Comparison of ENCODE assay signal across 9 cellular contexts in the genomic region with DNA sequence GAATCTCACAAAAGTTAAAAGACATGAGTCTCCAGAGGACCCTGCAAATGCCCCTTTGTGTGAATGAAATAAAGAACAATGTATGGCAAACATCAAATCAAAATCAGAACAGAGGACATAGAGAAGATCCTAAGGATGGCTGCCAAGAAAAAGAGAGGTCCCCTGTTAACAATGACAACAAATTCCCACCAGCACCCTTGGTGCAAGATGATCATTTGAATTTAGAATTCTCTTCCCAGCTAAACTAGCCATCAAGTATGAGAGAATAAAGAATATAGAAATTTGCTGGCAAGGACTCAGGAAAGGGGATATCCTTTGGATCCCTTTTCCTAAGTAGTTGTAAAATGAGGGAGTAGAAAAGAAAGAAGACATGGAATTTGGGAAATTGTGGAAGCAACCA. TPM values are rescaled to one million over a fixed set of nuclear protein-coding genes. Genes with fewer than 3 reads are reported as not detected.
"Had no signal": no experiment of that assay in that cellular context is flagged by ENCODE, and none has a peak within 500 bp of the region (broad histone marks: within the 10 kb centered on the region; RNA-seq: fewer than 3 reads in every experiment).

No MANE protein-coding gene starts in this region.

- H3K9ac ChIP-seq: KMS-11 had no signal

- DNase-seq: IMR-90, KBM-7, KG1 had no signal

- H3K27ac ChIP-seq: HL-60, KMS-11 had no signal

- H3K4me2 ChIP-seq: KMS-11 had no signal

- FAIRE-seq: HTR-8/SVneo had no signal

RNA-seq across cellular contexts. Expression of a gene that starts 8.2 kb away (rescaled TPM):
- total RNA-seq: HT-29, HT1080 had no signal

RNA-seq across cellular contexts. Expression of a gene that starts 21.3 kb away (rescaled TPM):
- total RNA-seq: HT-29 had no signal
- polyA plus RNA-seq: IgD-negative memory B cell had no signal

RNA-seq across cellular contexts. Expression of a gene that starts 39.7 kb away (rescaled TPM):
- total RNA-seq: HT-29, HT1080, IMR-90 had no signal
- polyA plus RNA-seq: IgD-negative memory B cell had no signal
